1 cellular context compared by ENCODE assay signal in the genomic region with DNA sequence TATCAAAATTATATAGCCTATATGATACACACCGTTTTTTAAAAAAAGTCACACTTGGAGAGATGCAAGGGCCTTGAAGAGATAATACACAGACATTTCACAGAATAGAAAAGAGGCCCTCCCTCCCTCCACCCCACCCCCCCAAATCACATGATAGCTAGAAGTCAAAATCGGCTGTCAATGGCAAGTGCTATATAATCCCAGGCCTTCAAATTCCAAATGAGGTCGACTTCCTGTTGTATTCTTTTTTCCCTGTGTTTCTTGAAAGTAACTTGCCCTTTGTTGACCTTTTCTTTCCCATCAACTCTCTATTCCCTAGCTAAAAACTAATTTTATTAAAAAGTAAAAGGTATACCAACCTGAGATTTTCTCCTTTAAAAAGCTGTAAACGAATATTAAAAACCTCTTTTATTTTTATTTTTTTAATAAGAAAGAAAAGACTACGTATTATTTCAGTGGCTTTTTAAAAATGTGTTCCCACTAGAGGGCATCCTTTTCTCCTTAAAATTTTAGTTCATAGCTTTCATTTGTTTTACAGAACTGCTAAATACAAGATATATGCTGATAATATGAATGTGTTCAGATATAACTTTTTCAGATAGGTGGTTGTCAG.
TF ChIP-seq lines count a peak whose summit lies in the region.

No MANE protein-coding gene starts in this region.

TF ChIP-seq in H1, 55 proteins besides CTCF, POLR2A, EP300 and RAD21:
- no peak for TF ChIP-seq PHF8 (conservative IDR thresholded peaks at IDR 0.05; ENCODE audit: low read depth, low read length)
- TF ChIP-seq CBX8 (IDR thresholded peaks at IDR 0.05; ENCODE audit: borderline replicate concordance, low read depth, low read length): no peak
